9 cellular contexts compared by ENCODE assay signal in the genomic region with DNA sequence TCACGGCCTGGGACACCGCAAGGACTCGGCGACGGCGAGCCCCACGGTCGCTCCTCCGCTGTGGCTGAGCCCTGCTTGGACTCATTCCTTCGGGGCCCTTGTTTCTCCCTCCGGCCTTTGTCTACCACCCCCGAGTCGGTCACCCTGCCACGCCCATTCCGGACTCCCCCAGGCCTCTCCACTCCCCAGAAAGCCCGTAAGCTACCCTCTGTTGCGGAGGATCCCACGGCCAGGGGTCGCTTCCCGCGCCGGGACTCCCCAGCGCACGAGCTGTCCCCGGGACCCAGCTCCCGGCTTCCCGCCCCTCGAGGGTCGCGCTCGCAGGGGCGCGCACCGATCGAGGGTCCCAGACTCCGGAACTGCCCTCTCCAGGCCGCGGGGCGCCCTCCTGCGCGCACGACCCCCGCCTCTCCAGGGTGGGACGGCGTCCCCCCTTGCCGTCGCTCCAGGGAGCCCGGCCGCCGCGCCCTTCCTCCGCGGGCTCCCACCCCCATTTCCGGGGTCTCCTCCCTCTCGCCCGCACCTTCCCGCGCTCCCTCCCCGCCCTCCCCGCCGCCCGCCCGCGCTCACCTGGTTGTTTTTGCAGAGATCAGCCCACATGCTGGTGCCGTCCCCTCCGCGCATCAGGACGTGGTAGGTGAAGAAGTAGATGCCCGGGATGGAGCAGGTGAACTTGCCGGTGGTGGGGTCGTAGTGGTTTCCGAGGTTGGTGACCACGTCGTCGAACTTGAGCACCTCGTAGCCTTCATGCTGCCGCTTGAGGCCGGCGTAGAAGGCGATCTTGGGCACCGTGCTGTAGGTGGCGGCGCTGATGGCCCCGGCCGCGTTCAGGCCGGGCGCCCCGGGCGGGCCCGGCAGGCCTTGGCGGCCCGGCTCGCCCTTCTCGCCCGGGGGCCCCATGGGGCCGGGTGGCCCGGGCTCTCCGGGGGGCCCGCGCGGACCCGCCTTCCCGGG. TPM values are rescaled to one million over a fixed set of nuclear protein-coding genes. Genes with fewer than 3 reads are reported as not detected.
DNase-seq lines count a peak whose midpoint lies in the region; ATAC-seq and TF ChIP-seq lines count a peak whose summit lies in the region.
"Had no signal": no experiment of that assay in that cellular context is flagged by ENCODE, and none has a peak within 500 bp of the region (broad histone marks: within the 10 kb centered on the region; RNA-seq: fewer than 3 reads in every experiment).

No MANE protein-coding gene starts in this region.

- H3K27ac ChIP-seq in upper lobe of right lung = no peak overlapping the region
- H3K27ac ChIP-seq: neutrophil had no signal

- POLR2A ChIA-PET in activated CD4-positive, alpha-beta T cell treated with anti-CD3 and anti-CD28 coated beads for 36 hours (lab: Charles Lee) = no interaction called here
- POLR2A ChIA-PET in activated CD8-positive, alpha-beta T cell treated with anti-CD3 and anti-CD28 coated beads for 36 hours (lab: Charles Lee) = interaction anchor here (1.7 kb wide), 1 partner anchor 83 kb away, joined by 5 read pairs; a partner anchor contains a TSS

- H3K9me3 ChIP-seq in upper lobe of right lung = no peaks in the 10 kb centered on the region
- H3K9me3 ChIP-seq: neutrophil had no signal

- H3K36me3 ChIP-seq in kidney epithelial cell (ENCODE audit: control insufficient read depth, insufficient read depth, low read length) = no peaks in the 10 kb centered on the region
- no peaks in the 10 kb centered on the region for H3K36me3 ChIP-seq in upper lobe of right lung
- H3K36me3 ChIP-seq: neutrophil had no signal

- H3K9me3 Mint-ChIP-seq in activated CD4-positive, alpha-beta T cell treated with anti-CD3 and anti-CD28 coated beads for 36 hours (ENCODE audit: low read depth) = no peaks in the 10 kb centered on the region
- no peaks in the 10 kb centered on the region for H3K9me3 Mint-ChIP-seq in activated CD8-positive, alpha-beta T cell treated with anti-CD3 and anti-CD28 coated beads for 36 hours

- no peak for TF ChIP-seq CTCF in activated CD8-positive, alpha-beta T cell treated with anti-CD3 and anti-CD28 coated beads for 36 hours (IDR thresholded peaks at IDR 0.05)
- TF ChIP-seq CTCF in kidney epithelial cell (IDR thresholded peaks at IDR 0.05; ENCODE audit: insufficient read depth, low read length, poor library complexity, severe bottlenecking) = no peak
- TF ChIP-seq CTCF in upper lobe of right lung (IDR thresholded peaks at IDR 0.05) = no peak

- peak overlapping the region; percentile 38 for H3K27ac Mint-ChIP-seq in activated CD4-positive, alpha-beta T cell treated with anti-CD3 and anti-CD28 coated beads for 36 hours
- no peak overlapping the region for H3K27ac Mint-ChIP-seq in activated CD8-positive, alpha-beta T cell treated with anti-CD3 and anti-CD28 coated beads for 36 hours

- peaks cover 30% of the 10 kb centered on the region for H3K27me3 Mint-ChIP-seq in activated CD4-positive, alpha-beta T cell treated with anti-CD3 and anti-CD28 coated beads for 36 hours
- H3K27me3 Mint-ChIP-seq in activated CD8-positive, alpha-beta T cell treated with anti-CD3 and anti-CD28 coated beads for 36 hours = peaks cover 41% of the 10 kb centered on the region

- H3K4me1 Mint-ChIP-seq in activated CD4-positive, alpha-beta T cell treated with anti-CD3 and anti-CD28 coated beads for 36 hours = peaks cover 9% of the 10 kb centered on the region
- peaks cover 2% of the 10 kb centered on the region for H3K4me1 Mint-ChIP-seq in activated CD8-positive, alpha-beta T cell treated with anti-CD3 and anti-CD28 coated beads for 36 hours (ENCODE audit: low read depth)

- ATAC-seq in activated CD4-positive, alpha-beta T cell treated with anti-CD3 and anti-CD28 coated beads for 36 hours = peak; percentile 43
- ATAC-seq in HG02642 (IDR thresholded peaks at IDR 0.05; ENCODE audit: poor library complexity, unreplicated experiment) (peak; percentile 43), upper lobe of right lung (peak; percentile 41)
- ATAC-seq in activated CD8-positive, alpha-beta T cell treated with anti-CD3 and anti-CD28 coated beads for 36 hours = peak; percentile 47

- intact Hi-C loops in activated CD4-positive, alpha-beta T cell treated with anti-CD3 and anti-CD28 coated beads for 36 hours (cut with DNase I, micrococcal nuclease) = loop anchor here (2.0 to 5.0 kb wide), 3 partner anchors 83 to 257 kb away; a partner anchor contains a TSS
- intact Hi-C loops in activated CD8-positive, alpha-beta T cell treated with anti-CD3 and anti-CD28 coated beads for 36 hours (cut with micrococcal nuclease) = loop anchor here (10.0 kb wide), 1 partner anchor 255 kb away; no protein-coding TSS in a partner anchor
- intact Hi-C loops in upper lobe of right lung (cut with DNase I) = no loop called here

- H3K4me3 ChIP-seq in kidney epithelial cell (ENCODE audit: low read depth, low read length) = peak overlapping the region; percentile 43
- peak overlapping the region; percentile 45 for H3K4me3 ChIP-seq in upper lobe of right lung

- H3K36me3 Mint-ChIP-seq in activated CD4-positive, alpha-beta T cell treated with anti-CD3 and anti-CD28 coated beads for 36 hours (ENCODE audit: low read depth) = peaks cover 4% of the 10 kb centered on the region
- H3K36me3 Mint-ChIP-seq in activated CD8-positive, alpha-beta T cell treated with anti-CD3 and anti-CD28 coated beads for 36 hours (ENCODE audit: low read depth) = peaks cover 4% of the 10 kb centered on the region

- H3K4me3 Mint-ChIP-seq in activated CD4-positive, alpha-beta T cell treated with anti-CD3 and anti-CD28 coated beads for 36 hours = peak overlapping the region; percentile 58
- peak overlapping the region; percentile 61 for H3K4me3 Mint-ChIP-seq in activated CD8-positive, alpha-beta T cell treated with anti-CD3 and anti-CD28 coated beads for 36 hours

- H3K4me1 ChIP-seq in upper lobe of right lung = peaks cover 17% of the 10 kb centered on the region

- H3K27me3 ChIP-seq in kidney epithelial cell (ENCODE audit: control insufficient read depth, insufficient read depth, low read length) (peaks cover 32% of the 10 kb centered on the region), upper lobe of right lung (peaks cover 33% of the 10 kb centered on the region)

- CTCF ChIA-PET in activated CD4-positive, alpha-beta T cell treated with anti-CD3 and anti-CD28 coated beads for 36 hours (lab: Charles Lee) = interaction anchor here (1.2 kb wide), 1 partner anchor 83 kb away, joined by 6 read pairs; a partner anchor contains a TSS
- CTCF ChIA-PET in activated CD8-positive, alpha-beta T cell treated with anti-CD3 and anti-CD28 coated beads for 36 hours (lab: Charles Lee) = interaction anchor here (0.6 kb wide), 1 partner anchor 292 kb away, joined by 3 read pairs; no protein-coding TSS in a partner anchor

- DNase-seq in activated CD4-positive, alpha-beta T cell treated with anti-CD3 and anti-CD28 coated beads for 36 hours = peak; percentile 52
- DNase-seq in activated CD4-positive, alpha-beta T cell treated with anti-CD3 and anti-CD28 coated beads, Interleukin-2, amount 50 U/mL, for 1 hour = no peak
- peak; percentile 32 for DNase-seq in activated CD8-positive, alpha-beta T cell treated with anti-CD3 and anti-CD28 coated beads for 36 hours
- DNase-seq in kidney epithelial cell (ENCODE audit: low read depth) = no peak
- no peak for DNase-seq in upper lobe of right lung
- no peak for DNase-seq in NCI-H1930 (lab: John Stamatoyannopoulos, UW)
- no peak for DNase-seq in OCI-M1 (lab: John Stamatoyannopoulos, UW)

RNA-seq across cellular contexts. Expression of a gene that starts 1.5 kb away (rescaled TPM):
- total RNA-seq in activated CD4-positive, alpha-beta T cell treated with anti-CD3 and anti-CD28 coated beads for 36 hours = not detected
- under 1 TPM in 1 of 2 experiments, not detected in 1; 0.16 TPM for total RNA-seq in activated CD8-positive, alpha-beta T cell treated with anti-CD3 and anti-CD28 coated beads for 36 hours
- total RNA-seq in kidney epithelial cell = 0.41 and 0.96 TPM in 2 replicates
- not detected for total RNA-seq in upper lobe of right lung

Comparison
In these comparisons a context has a peak if more than half of its experiments do, and no peak if none do; other contexts are left out.
1. DNase-seq: peak in activated CD4-positive, alpha-beta T cell treated with anti-CD3 and anti-CD28 coated beads for 36 hours (single experiment) and activated CD8-positive, alpha-beta T cell treated with anti-CD3 and anti-CD28 coated beads for 36 hours (single experiment); none in activated CD4-positive, alpha-beta T cell treated with anti-CD3 and anti-CD28 coated beads, Interleukin-2, amount 50 U/mL, for 1 hour (single experiment), kidney epithelial cell (single experiment), upper lobe of right lung (single experiment), NCI-H1930 (0 of 2) and OCI-M1 (single experiment).
2. Peak in every context shown above with its lines, with median percentiles within 50 percentile points of each other: ATAC-seq.